In the genomic region with DNA sequence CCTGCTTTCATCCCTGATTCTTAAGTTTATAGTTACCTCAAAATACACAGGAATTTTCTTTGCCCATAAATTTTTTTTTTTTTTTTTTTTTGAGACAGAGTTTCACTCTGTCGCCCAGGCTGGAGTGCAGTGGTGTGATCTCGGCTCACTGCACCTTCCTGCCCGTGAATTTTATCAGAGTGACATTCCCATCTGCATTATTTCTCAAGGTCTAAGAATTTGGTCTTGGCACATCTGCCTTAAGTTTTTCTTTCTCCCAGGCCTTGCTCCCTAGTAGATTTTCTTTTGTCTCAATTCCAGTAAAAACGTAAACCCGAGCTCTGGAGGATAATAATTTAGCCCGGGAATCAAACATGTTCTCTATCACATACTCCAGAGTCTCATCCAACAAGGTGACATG, we compare ENCODE assay signal across 32 cellular contexts. TPM values are rescaled to one million over a fixed set of nuclear protein-coding genes. Genes with fewer than 3 reads are reported as not detected.
"Had no signal": no experiment of that assay in that cellular context is flagged by ENCODE, and none has a peak within 500 bp of the region (broad histone marks: within the 10 kb centered on the region; RNA-seq: fewer than 3 reads in every experiment).

No MANE protein-coding gene starts in this region.

- H3K4me3 ChIP-seq: coronary artery, esophagus squamous epithelium, gastroesophageal sphincter, heart left ventricle, hepatocyte, lung, prostate gland, right atrium auricular region, smooth muscle cell, thyroid gland had no signal

- H3K27me3 ChIP-seq: esophagus squamous epithelium, gastroesophageal sphincter, heart left ventricle, hepatocyte, right atrium auricular region, thyroid gland had no signal

- H3K9ac ChIP-seq: parathyroid adenoma had no signal

- H3K4me1 ChIP-seq: heart left ventricle, parathyroid adenoma, prostate gland, right atrium auricular region, thyroid gland had no signal

- H3K79me2 ChIP-seq: hepatocyte, parathyroid adenoma had no signal

- ATAC-seq: gastroesophageal sphincter, heart left ventricle, left lobe of liver, natural killer cell, sciatic nerve had no signal

- H3K4me1 Mint-ChIP-seq: natural killer cell; stimulated activated naive CD8-positive, alpha-beta T cell treated with anti-CD3 and anti-CD28 coated beads, Interleukin-15, amount 100 ng/mL, for 72 hours had no signal

- H3K9me3 Mint-ChIP-seq: memory B cell; natural killer cell; stimulated activated naive CD8-positive, alpha-beta T cell treated with anti-CD3 and anti-CD28 coated beads, Interleukin-15, amount 100 ng/mL, for 72 hours had no signal

- FAIRE-seq: kidney had no signal

- H3K36me3 ChIP-seq: prostate gland, right atrium auricular region, thyroid gland had no signal

- H3K4me3 Mint-ChIP-seq: memory B cell; natural killer cell; stimulated activated naive CD8-positive, alpha-beta T cell treated with anti-CD3 and anti-CD28 coated beads, Interleukin-15, amount 100 ng/mL, for 72 hours had no signal

- H2AFZ ChIP-seq: hepatocyte, parathyroid adenoma had no signal

- DNase-seq: dermis blood vessel endothelial cell; effector memory CD4-positive, alpha-beta T cell; erythroblast; esophagus squamous epithelium; foreskin fibroblast; heart left ventricle; kidney; natural killer cell; occipital lobe; stimulated activated CD4-positive, alpha-beta T cell treated with anti-CD3 and anti-CD28 coated beads, Interleukin-12 subunit alpha, Interleukin-12 subunit beta, amount 100 ng/mL, for 4 hours; stimulated activated CD4-positive, alpha-beta T cell treated with anti-CD3 and anti-CD28 coated beads, Interleukin-1b, Interleukin-23, amount 100 ng/mL, for 48 hours; stimulated activated CD4-positive, alpha-beta T cell treated with anti-CD3 and anti-CD28 coated beads, Interleukin-4, amount 100 ng/mL, for 1 hour; stimulated activated CD8-positive, alpha-beta memory T cell treated with anti-CD3 and anti-CD28 coated beads, Interleukin-4, amount 100 ng/mL, for 48 hours; stimulated activated naive CD4-positive, alpha-beta T cell; stimulated activated naive CD8-positive, alpha-beta T cell treated with anti-CD3 and anti-CD28 coated beads, Interleukin-15, amount 100 ng/mL, for 72 hours; thyroid gland had no signal

- H3K9me3 ChIP-seq: esophagus squamous epithelium, gastroesophageal sphincter, heart left ventricle, prostate gland, right atrium auricular region, thyroid gland had no signal

- H3K27ac Mint-ChIP-seq: memory B cell; natural killer cell; stimulated activated naive CD8-positive, alpha-beta T cell treated with anti-CD3 and anti-CD28 coated beads, Interleukin-15, amount 100 ng/mL, for 72 hours had no signal

- H3K27ac ChIP-seq: coronary artery, esophagus squamous epithelium, gastroesophageal sphincter, heart left ventricle, hepatocyte, parathyroid adenoma, prostate gland, right atrium auricular region, thyroid gland had no signal

- H3K4me2 ChIP-seq: hepatocyte, smooth muscle cell had no signal

- H3K36me3 Mint-ChIP-seq: memory B cell, natural killer cell had no signal

- H3K27me3 Mint-ChIP-seq: stimulated activated naive CD8-positive, alpha-beta T cell treated with anti-CD3 and anti-CD28 coated beads, Interleukin-15, amount 100 ng/mL, for 72 hours had no signal

RNA-seq across cellular contexts. Expression of a gene that starts 28.1 kb away (rescaled TPM):
- total RNA-seq: dermis blood vessel endothelial cell, esophagus squamous epithelium, gastroesophageal sphincter, heart left ventricle, hepatocyte, kidney, left lobe of liver, liver, lung, mononuclear cell, natural killer cell, occipital lobe, prostate gland, right atrium auricular region, sciatic nerve, smooth muscle cell, subcutaneous adipose tissue, temporal lobe, thyroid gland, ureter had no signal
